ENCODE assay signal across 1 cellular context in genomic region chr1:32351077-32351858, GRCh38.
TF ChIP-seq lines count a peak whose summit lies in the region.

No MANE protein-coding gene starts in this region.

TF ChIP-seq in K562, 482 proteins besides CTCF, POLR2A, EP300 and RAD21 (continued from another document and continues in another):
- TF ChIP-seq ZNF407 (IDR thresholded peaks at IDR 0.05; ENCODE audit: low read depth) (no peak), PTRF (tag; IDR thresholded peaks at IDR 0.05) (no peak), ZBTB12 (CRISPR knock-in tag; IDR thresholded peaks at IDR 0.05) (peak; percentile 41; the same call in 1 of the 2 replicates), MAFF (IDR thresholded peaks at IDR 0.05; ENCODE audit: low read length) (no peak), ARHGAP35 (IDR thresholded peaks at IDR 0.05; ENCODE audit: partially characterized antibody) (no peak), ELF2 (CRISPR knock-in tag; IDR thresholded peaks at IDR 0.05) (no peak; the same call in 1 of the 2 replicates), RERE (CRISPR knock-in tag; IDR thresholded peaks at IDR 0.05; ENCODE audit: borderline replicate concordance) (no peak), ILK (tag; IDR thresholded peaks at IDR 0.05; ENCODE audit: borderline replicate concordance, low read depth) (no peak), EWSR1 (IDR thresholded peaks at IDR 0.05; ENCODE audit: borderline replicate concordance, low read depth, partially characterized antibody) (no peak), HMG20B (CRISPR knock-in tag; IDR thresholded peaks at IDR 0.05) (no peak), ZNF311 (CRISPR knock-in tag; IDR thresholded peaks at IDR 0.05) (0 out of 2 replicates have a peak, but pooled peaks have one; percentile 70), RBM25 (IDR thresholded peaks at IDR 0.05; ENCODE audit: low read depth, low read length, severe bottlenecking) (peak; percentile 28), ZZZ3 (IDR thresholded peaks at IDR 0.05) (no peak), SRSF7 (optimal IDR thresholded peaks at IDR 0.05; ENCODE audit: low read depth, low read length) (no peak), TAF7 (tag; IDR thresholded peaks at IDR 0.05) (no peak), TCF15 (CRISPR knock-in tag; IDR thresholded peaks at IDR 0.05) (peak; percentile 82; the same call in 1 of the 2 replicates), BRCA1 (IDR thresholded peaks at IDR 0.05) (no peak), BRCA1 (CRISPR knock-in tag; IDR thresholded peaks at IDR 0.05) (no peak; the same call in 1 of the 2 replicates), ZNF174 (CRISPR knock-in tag; IDR thresholded peaks at IDR 0.05) (no peak), ZC3H4 (CRISPR knock-in tag; IDR thresholded peaks at IDR 0.05; ENCODE audit: borderline replicate concordance) (no peak), ZNF75A (CRISPR knock-in tag; IDR thresholded peaks at IDR 0.05) (no peak), RAD51 (IDR thresholded peaks at IDR 0.05; ENCODE audit: borderline replicate concordance, low read depth) (no peak; the same call in 1 of the 2 replicates), ZNF277 (CRISPR knock-in tag; IDR thresholded peaks at IDR 0.05; ENCODE audit: borderline replicate concordance) (no peak), TARDBP (IDR thresholded peaks at IDR 0.05) (peak; percentile 77; the same call in 1 of the 2 replicates), CREM (IDR thresholded peaks at IDR 0.05; ENCODE audit: low read depth) (peak; percentile 84), ZNF584 (CRISPR knock-in tag; IDR thresholded peaks at IDR 0.05; ENCODE audit: low read depth) (peak; percentile 85), GABPB1 (CRISPR knock-in tag; IDR thresholded peaks at IDR 0.05) (peak; percentile 76), NR1H2 (CRISPR knock-in tag; IDR thresholded peaks at IDR 0.05) (peak; percentile 61; the same call in 1 of the 2 replicates), FOXP1 (CRISPR knock-in tag; IDR thresholded peaks at IDR 0.05) (no peak; the same call in 1 of the 2 replicates), PML (IDR thresholded peaks at IDR 0.05; ENCODE audit: low read length) (peak; percentile 79), BHLHE40 (IDR thresholded peaks at IDR 0.05; ENCODE audit: low read length) (peak; percentile 99), CHAMP1 (IDR thresholded peaks at IDR 0.05) (no peak), FOXK2 (conservative IDR thresholded peaks at IDR 0.05 in 1 of 2, IDR thresholded peaks at IDR 0.05 in 1 of 2; ENCODE audit: low read depth in 2 of 2) (no peak), ZNF274 (IDR thresholded peaks at IDR 0.05; ENCODE audit: borderline replicate concordance, low read depth, low read length) (no peak), MAX (CRISPR knock-in tag; IDR thresholded peaks at IDR 0.05) (peak; percentile 97), BCL6 (CRISPR knock-in tag; IDR thresholded peaks at IDR 0.05) (0 out of 2 replicates have a peak, but pooled peaks have one; percentile 70), CLOCK (CRISPR knock-in tag; IDR thresholded peaks at IDR 0.05; ENCODE audit: borderline replicate concordance) (no peak), HNRNPUL1 (IDR thresholded peaks at IDR 0.05; ENCODE audit: low read length) (no peak)
